Comparison of ENCODE assay signal across 1 cellular context in the genomic region with DNA sequence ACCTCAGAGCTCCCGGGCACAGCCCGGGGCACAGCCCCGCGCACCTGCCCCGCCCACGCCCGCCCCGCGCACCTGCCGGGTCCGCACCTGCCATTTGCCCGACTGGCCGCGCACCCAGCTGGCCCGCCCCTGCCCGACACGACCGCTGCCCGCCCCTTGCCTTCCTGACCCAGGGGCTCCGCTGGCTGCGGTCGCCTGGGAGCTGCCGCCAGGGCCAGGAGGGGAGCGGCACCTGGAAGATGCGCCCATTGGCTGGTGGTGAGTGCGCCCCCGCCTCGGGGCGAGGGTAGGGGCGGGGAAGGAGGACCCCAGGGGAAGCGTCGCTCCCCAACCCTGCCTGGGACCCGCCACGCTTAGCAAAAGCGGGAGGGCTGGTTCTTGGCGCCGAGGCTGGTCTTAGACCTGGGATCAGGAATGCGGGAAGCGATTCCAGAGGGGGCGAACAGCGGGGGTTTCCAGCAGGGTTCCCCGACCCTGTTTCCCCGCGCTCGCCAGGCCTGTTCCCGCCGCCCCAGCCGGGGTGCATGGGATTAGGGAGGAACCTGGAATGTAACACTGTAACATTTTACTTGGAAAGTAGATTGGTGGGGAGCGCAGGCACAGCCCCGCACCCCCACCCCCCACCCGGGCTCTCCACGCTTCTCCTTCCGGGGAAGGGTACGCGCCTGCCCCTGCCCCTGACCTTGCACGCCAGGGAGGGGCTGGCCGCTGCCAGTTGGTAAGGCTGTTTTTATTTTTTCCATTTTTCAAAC.
TF ChIP-seq lines count a peak whose summit lies in the region.

A gene with protein sequence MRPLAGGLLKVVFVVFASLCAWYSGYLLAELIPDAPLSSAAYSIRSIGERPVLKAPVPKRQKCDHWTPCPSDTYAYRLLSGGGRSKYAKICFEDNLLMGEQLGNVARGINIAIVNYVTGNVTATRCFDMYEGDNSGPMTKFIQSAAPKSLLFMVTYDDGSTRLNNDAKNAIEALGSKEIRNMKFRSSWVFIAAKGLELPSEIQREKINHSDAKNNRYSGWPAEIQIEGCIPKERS (plus strand): TSS at position 161 of the 752 bp plus-strand sequence. CDS start 79 bp downstream, at position 240.

TF ChIP-seq in HepG2, 621 proteins besides CTCF, POLR2A, EP300 and RAD21 (continues in another document):
- TF ChIP-seq ZNF761 (CRISPR knock-in tag; conservative IDR thresholded peaks at IDR 0.05): no peak
- peak; percentile 47; the same call in 1 of the 2 replicates for TF ChIP-seq PHF8 (CRISPR knock-in tag; IDR thresholded peaks at IDR 0.05)
- peak; percentile 72; the same call in 1 of the 2 replicates for TF ChIP-seq MTA1 (CRISPR knock-in tag; IDR thresholded peaks at IDR 0.05; ENCODE audit: borderline replicate concordance)
- TF ChIP-seq ZNF563 (CRISPR knock-in tag; IDR thresholded peaks at IDR 0.05): 0 out of 2 replicates have a peak, but pooled peaks have one; percentile 32
- no peak for TF ChIP-seq ZNF570 (CRISPR knock-in tag; IDR thresholded peaks at IDR 0.05; ENCODE audit: borderline replicate concordance)
- TF ChIP-seq, protein P1, sequence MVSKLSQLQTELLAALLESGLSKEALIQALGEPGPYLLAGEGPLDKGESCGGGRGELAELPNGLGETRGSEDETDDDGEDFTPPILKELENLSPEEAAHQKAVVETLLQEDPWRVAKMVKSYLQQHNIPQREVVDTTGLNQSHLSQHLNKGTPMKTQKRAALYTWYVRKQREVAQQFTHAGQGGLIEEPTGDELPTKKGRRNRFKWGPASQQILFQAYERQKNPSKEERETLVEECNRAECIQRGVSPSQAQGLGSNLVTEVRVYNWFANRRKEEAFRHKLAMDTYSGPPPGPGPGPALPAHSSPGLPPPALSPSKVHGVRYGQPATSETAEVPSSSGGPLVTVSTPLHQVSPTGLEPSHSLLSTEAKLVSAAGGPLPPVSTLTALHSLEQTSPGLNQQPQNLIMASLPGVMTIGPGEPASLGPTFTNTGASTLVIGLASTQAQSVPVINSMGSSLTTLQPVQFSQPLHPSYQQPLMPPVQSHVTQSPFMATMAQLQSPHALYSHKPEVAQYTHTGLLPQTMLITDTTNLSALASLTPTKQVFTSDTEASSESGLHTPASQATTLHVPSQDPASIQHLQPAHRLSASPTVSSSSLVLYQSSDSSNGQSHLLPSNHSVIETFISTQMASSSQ (IDR thresholded peaks at IDR 0.05; ENCODE audit: low read depth): no peak
- TF ChIP-seq, protein P1 (CRISPR knock-in tag; IDR thresholded peaks at IDR 0.05; ENCODE audit: borderline replicate concordance): no peak
- TF ChIP-seq ZNF382 (CRISPR knock-in tag; IDR thresholded peaks at IDR 0.05; ENCODE audit: borderline replicate concordance): no peak
- TF ChIP-seq ZNF550 (CRISPR knock-in tag; IDR thresholded peaks at IDR 0.05; ENCODE audit: borderline replicate concordance): no peak
- no peak for TF ChIP-seq IKZF4 (CRISPR knock-in tag; IDR thresholded peaks at IDR 0.05; ENCODE audit: borderline replicate concordance, low read depth, not compliant biosample characterization)
- TF ChIP-seq, protein P2, sequence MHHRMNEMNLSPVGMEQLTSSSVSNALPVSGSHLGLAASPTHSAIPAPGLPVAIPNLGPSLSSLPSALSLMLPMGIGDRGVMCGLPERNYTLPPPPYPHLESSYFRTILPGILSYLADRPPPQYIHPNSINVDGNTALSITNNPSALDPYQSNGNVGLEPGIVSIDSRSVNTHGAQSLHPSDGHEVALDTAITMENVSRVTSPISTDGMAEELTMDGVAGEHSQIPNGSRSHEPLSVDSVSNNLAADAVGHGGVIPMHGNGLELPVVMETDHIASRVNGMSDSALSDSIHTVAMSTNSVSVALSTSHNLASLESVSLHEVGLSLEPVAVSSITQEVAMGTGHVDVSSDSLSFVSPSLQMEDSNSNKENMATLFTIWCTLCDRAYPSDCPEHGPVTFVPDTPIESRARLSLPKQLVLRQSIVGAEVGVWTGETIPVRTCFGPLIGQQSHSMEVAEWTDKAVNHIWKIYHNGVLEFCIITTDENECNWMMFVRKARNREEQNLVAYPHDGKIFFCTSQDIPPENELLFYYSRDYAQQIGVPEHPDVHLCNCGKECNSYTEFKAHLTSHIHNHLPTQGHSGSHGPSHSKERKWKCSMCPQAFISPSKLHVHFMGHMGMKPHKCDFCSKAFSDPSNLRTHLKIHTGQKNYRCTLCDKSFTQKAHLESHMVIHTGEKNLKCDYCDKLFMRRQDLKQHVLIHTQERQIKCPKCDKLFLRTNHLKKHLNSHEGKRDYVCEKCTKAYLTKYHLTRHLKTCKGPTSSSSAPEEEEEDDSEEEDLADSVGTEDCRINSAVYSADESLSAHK (CRISPR knock-in tag; IDR thresholded peaks at IDR 0.05; ENCODE audit: borderline replicate concordance): no peak
- no peak for TF ChIP-seq NFKBIZ (CRISPR knock-in tag; IDR thresholded peaks at IDR 0.05)
- no peak for TF ChIP-seq ZNF136 (CRISPR knock-in tag; IDR thresholded peaks at IDR 0.05; ENCODE audit: low read depth)
- TF ChIP-seq ZBTB1 (CRISPR knock-in tag; IDR thresholded peaks at IDR 0.05; ENCODE audit: borderline replicate concordance): no peak
- TF ChIP-seq HOXA3 (CRISPR knock-in tag; IDR thresholded peaks at IDR 0.05): peak; percentile 41
- TF ChIP-seq KDM5B (CRISPR knock-in tag; IDR thresholded peaks at IDR 0.05; ENCODE audit: borderline replicate concordance): peak; percentile 69; the same call in 1 of the 2 replicates
- TF ChIP-seq NFE2L2 (IDR thresholded peaks at IDR 0.05; ENCODE audit: low read length): no peak
- TF ChIP-seq LCORL (IDR thresholded peaks at IDR 0.05): no peak
- TF ChIP-seq LCORL (CRISPR knock-in tag; IDR thresholded peaks at IDR 0.05): 0 out of 2 replicates have a peak, but pooled peaks have one; percentile 27
- TF ChIP-seq, protein P3, sequence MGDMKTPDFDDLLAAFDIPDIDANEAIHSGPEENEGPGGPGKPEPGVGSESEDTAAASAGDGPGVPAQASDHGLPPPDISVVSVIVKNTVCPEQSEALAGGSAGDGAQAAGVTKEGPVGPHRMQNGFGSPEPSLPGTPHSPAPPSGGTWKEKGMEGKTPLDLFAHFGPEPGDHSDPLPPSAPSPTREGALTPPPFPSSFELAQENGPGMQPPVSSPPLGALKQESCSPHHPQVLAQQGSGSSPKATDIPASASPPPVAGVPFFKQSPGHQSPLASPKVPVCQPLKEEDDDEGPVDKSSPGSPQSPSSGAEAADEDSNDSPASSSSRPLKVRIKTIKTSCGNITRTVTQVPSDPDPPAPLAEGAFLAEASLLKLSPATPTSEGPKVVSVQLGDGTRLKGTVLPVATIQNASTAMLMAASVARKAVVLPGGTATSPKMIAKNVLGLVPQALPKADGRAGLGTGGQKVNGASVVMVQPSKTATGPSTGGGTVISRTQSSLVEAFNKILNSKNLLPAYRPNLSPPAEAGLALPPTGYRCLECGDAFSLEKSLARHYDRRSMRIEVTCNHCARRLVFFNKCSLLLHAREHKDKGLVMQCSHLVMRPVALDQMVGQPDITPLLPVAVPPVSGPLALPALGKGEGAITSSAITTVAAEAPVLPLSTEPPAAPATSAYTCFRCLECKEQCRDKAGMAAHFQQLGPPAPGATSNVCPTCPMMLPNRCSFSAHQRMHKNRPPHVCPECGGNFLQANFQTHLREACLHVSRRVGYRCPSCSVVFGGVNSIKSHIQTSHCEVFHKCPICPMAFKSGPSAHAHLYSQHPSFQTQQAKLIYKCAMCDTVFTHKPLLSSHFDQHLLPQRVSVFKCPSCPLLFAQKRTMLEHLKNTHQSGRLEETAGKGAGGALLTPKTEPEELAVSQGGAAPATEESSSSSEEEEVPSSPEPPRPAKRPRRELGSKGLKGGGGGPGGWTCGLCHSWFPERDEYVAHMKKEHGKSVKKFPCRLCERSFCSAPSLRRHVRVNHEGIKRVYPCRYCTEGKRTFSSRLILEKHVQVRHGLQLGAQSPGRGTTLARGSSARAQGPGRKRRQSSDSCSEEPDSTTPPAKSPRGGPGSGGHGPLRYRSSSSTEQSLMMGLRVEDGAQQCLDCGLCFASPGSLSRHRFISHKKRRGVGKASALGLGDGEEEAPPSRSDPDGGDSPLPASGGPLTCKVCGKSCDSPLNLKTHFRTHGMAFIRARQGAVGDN (CRISPR knock-in tag; IDR thresholded peaks at IDR 0.05): peak; percentile 72
- TF ChIP-seq, protein P4, sequence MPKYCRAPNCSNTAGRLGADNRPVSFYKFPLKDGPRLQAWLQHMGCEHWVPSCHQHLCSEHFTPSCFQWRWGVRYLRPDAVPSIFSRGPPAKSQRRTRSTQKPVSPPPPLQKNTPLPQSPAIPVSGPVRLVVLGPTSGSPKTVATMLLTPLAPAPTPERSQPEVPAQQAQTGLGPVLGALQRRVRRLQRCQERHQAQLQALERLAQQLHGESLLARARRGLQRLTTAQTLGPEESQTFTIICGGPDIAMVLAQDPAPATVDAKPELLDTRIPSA (CRISPR knock-in tag; IDR thresholded peaks at IDR 0.05; ENCODE audit: borderline replicate concordance): no peak
- TF ChIP-seq TBX2 (CRISPR knock-in tag; IDR thresholded peaks at IDR 0.05; ENCODE audit: borderline replicate concordance): peak; percentile 31; the same call in 1 of the 2 replicates
- no peak for TF ChIP-seq ZNF354B (CRISPR knock-in tag; IDR thresholded peaks at IDR 0.05)
- TF ChIP-seq, protein P5, sequence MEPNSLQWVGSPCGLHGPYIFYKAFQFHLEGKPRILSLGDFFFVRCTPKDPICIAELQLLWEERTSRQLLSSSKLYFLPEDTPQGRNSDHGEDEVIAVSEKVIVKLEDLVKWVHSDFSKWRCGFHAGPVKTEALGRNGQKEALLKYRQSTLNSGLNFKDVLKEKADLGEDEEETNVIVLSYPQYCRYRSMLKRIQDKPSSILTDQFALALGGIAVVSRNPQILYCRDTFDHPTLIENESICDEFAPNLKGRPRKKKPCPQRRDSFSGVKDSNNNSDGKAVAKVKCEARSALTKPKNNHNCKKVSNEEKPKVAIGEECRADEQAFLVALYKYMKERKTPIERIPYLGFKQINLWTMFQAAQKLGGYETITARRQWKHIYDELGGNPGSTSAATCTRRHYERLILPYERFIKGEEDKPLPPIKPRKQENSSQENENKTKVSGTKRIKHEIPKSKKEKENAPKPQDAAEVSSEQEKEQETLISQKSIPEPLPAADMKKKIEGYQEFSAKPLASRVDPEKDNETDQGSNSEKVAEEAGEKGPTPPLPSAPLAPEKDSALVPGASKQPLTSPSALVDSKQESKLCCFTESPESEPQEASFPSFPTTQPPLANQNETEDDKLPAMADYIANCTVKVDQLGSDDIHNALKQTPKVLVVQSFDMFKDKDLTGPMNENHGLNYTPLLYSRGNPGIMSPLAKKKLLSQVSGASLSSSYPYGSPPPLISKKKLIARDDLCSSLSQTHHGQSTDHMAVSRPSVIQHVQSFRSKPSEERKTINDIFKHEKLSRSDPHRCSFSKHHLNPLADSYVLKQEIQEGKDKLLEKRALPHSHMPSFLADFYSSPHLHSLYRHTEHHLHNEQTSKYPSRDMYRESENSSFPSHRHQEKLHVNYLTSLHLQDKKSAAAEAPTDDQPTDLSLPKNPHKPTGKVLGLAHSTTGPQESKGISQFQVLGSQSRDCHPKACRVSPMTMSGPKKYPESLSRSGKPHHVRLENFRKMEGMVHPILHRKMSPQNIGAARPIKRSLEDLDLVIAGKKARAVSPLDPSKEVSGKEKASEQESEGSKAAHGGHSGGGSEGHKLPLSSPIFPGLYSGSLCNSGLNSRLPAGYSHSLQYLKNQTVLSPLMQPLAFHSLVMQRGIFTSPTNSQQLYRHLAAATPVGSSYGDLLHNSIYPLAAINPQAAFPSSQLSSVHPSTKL (CRISPR knock-in tag; IDR thresholded peaks at IDR 0.05): no peak
- no peak for TF ChIP-seq MED1 (CRISPR knock-in tag; IDR thresholded peaks at IDR 0.05)
- TF ChIP-seq ZNF605 (CRISPR knock-in tag; IDR thresholded peaks at IDR 0.05): no peak
- TF ChIP-seq RBFOX2 (IDR thresholded peaks at IDR 0.05; ENCODE audit: low read depth, low read length): 0 out of 2 replicates have a peak, but pooled peaks have one; percentile 21
- peak; percentile 34; the same call in 1 of the 2 replicates for TF ChIP-seq SP5 (CRISPR knock-in tag; IDR thresholded peaks at IDR 0.05; ENCODE audit: borderline replicate concordance, low read depth)
- TF ChIP-seq PRMT3 (CRISPR knock-in tag; IDR thresholded peaks at IDR 0.05; ENCODE audit: borderline replicate concordance, low read depth): no peak
- TF ChIP-seq KDM3A (CRISPR knock-in tag; IDR thresholded peaks at IDR 0.05; ENCODE audit: low read depth): 0 out of 2 replicates have a peak, but pooled peaks have one; percentile 23
- TF ChIP-seq HOXA9 (CRISPR knock-in tag; IDR thresholded peaks at IDR 0.05; ENCODE audit: borderline replicate concordance): no peak
- TF ChIP-seq, protein P6, sequence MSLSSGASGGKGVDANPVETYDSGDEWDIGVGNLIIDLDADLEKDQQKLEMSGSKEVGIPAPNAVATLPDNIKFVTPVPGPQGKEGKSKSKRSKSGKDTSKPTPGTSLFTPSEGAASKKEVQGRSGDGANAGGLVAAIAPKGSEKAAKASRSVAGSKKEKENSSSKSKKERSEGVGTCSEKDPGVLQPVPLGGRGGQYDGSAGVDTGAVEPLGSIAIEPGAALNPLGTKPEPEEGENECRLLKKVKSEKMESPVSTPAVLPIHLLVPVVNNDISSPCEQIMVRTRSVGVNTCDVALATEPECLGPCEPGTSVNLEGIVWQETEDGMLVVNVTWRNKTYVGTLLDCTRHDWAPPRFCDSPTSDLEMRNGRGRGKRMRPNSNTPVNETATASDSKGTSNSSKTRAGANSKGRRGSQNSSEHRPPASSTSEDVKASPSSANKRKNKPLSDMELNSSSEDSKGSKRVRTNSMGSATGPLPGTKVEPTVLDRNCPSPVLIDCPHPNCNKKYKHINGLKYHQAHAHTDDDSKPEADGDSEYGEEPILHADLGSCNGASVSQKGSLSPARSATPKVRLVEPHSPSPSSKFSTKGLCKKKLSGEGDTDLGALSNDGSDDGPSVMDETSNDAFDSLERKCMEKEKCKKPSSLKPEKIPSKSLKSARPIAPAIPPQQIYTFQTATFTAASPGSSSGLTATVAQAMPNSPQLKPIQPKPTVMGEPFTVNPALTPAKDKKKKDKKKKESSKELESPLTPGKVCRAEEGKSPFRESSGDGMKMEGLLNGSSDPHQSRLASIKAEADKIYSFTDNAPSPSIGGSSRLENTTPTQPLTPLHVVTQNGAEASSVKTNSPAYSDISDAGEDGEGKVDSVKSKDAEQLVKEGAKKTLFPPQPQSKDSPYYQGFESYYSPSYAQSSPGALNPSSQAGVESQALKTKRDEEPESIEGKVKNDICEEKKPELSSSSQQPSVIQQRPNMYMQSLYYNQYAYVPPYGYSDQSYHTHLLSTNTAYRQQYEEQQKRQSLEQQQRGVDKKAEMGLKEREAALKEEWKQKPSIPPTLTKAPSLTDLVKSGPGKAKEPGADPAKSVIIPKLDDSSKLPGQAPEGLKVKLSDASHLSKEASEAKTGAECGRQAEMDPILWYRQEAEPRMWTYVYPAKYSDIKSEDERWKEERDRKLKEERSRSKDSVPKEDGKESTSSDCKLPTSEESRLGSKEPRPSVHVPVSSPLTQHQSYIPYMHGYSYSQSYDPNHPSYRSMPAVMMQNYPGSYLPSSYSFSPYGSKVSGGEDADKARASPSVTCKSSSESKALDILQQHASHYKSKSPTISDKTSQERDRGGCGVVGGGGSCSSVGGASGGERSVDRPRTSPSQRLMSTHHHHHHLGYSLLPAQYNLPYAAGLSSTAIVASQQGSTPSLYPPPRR (CRISPR knock-in tag; IDR thresholded peaks at IDR 0.05; ENCODE audit: borderline replicate concordance): 0 out of 2 replicates have a peak, but pooled peaks have one; percentile 16
